In the genomic region with DNA sequence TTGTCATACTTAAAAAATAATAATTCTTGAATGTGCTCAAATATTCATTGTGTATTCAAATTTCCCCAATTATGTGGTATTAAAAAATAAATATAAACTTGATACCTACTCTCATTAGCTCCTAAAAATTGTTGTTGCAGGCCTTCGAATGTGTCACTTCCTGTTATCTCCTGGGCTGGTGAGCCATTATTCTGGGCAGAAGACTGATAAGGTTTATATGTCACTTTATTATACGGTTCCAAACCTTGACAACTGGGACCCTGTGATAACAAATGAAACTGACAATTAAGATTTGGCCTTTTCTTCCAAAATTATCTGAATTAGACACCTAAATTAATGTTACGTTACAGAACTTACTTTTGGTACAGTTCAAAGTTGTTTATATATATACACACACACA, we compare ENCODE assay signal across 21 cellular contexts.
"Had no signal": no experiment of that assay in that cellular context is flagged by ENCODE, and none has a peak within 500 bp of the region (broad histone marks: within the 10 kb centered on the region; RNA-seq: fewer than 3 reads in every experiment).

No MANE protein-coding gene starts in this region.

- H3K27ac Mint-ChIP-seq: activated CD4-positive, alpha-beta T cell treated with anti-CD3 and anti-CD28 coated beads, Interleukin-2, amount 10 ng/mL, durations not matched to agents 24 days and 14 days; activated naive CD8-positive, alpha-beta T cell treated with anti-CD3 and anti-CD28 coated beads, Interleukin-2, amount 50 U/mL, for 24 hours; stimulated activated effector memory CD8-positive, alpha-beta T cell treated with anti-CD3 and anti-CD28 coated beads, Interleukin-12 subunit alpha, Interleukin-12 subunit beta, amount 100 ng/mL, for 72 hours had no signal

- H3K27me3 ChIP-seq: brain microvascular endothelial cell, gastroesophageal sphincter, sigmoid colon, stomach had no signal

- H3K27ac ChIP-seq: coronary artery had no signal

- H3K4me3 Mint-ChIP-seq: activated CD4-positive, alpha-beta T cell treated with anti-CD3 and anti-CD28 coated beads, Interleukin-2, amount 10 ng/mL, durations not matched to agents 24 days and 14 days; activated naive CD8-positive, alpha-beta T cell treated with anti-CD3 and anti-CD28 coated beads, Interleukin-2, amount 50 U/mL, for 24 hours; activated T-cell treated with anti-CD3 and anti-CD28 coated beads, Interleukin-2, amount 50 U/mL, for 4 hours; central memory CD8-positive, alpha-beta T cell; nephron; stimulated activated effector memory CD8-positive, alpha-beta T cell treated with anti-CD3 and anti-CD28 coated beads, Interleukin-12 subunit alpha, Interleukin-12 subunit beta, amount 100 ng/mL, for 72 hours had no signal

- DNase-seq: activated CD4-positive, alpha-beta T cell treated with anti-CD3 and anti-CD28 coated beads, Interleukin-2, amount 10 ng/mL, durations not matched to agents 24 days and 14 days; activated CD8-positive, alpha-beta memory T cell treated with anti-CD3 and anti-CD28 coated beads, Interleukin-2, amount 50 U/mL, for 4 hours; activated effector memory CD4-positive, alpha-beta T cell treated with Interleukin-2 at 50 U/mL for 16 hours; activated naive CD4-positive, alpha-beta T cell treated with anti-CD3 and anti-CD28 coated beads, Interleukin-2, amount 10 ng/mL, durations not matched to agents 7 days and 5 days; activated naive CD8-positive, alpha-beta T cell treated with anti-CD3 and anti-CD28 coated beads, Interleukin-2, amount 50 U/mL, for 24 hours; activated T-cell treated with anti-CD3 and anti-CD28 coated beads, Interleukin-2, amount 50 U/mL, for 4 hours; anterior cingulate cortex; brain microvascular endothelial cell; immature natural killer cell; kidney glomerular epithelial cell; nucleus accumbens; posterior cingulate gyrus; sigmoid colon; stimulated activated CD4-positive, alpha-beta T cell treated with anti-CD3 and anti-CD28 coated beads, Interleukin-4, amount 100 ng/mL, for 24 hours; stomach; trophoblast cell had no signal

- H3K4me1 ChIP-seq: sigmoid colon had no signal

- H3K9me3 ChIP-seq: gastroesophageal sphincter, sigmoid colon, stomach had no signal

- H3K27me3 Mint-ChIP-seq: activated CD4-positive, alpha-beta T cell treated with anti-CD3 and anti-CD28 coated beads, Interleukin-2, amount 10 ng/mL, durations not matched to agents 24 days and 14 days; activated naive CD4-positive, alpha-beta T cell treated with anti-CD3 and anti-CD28 coated beads, Interleukin-2, amount 10 ng/mL, durations not matched to agents 7 days and 5 days; activated naive CD8-positive, alpha-beta T cell treated with anti-CD3 and anti-CD28 coated beads, Interleukin-2, amount 50 U/mL, for 24 hours; central memory CD8-positive, alpha-beta T cell had no signal

- H3K4me3 ChIP-seq: coronary artery, gastroesophageal sphincter, sigmoid colon, stomach had no signal

- H3K9me3 Mint-ChIP-seq: activated CD4-positive, alpha-beta T cell treated with anti-CD3 and anti-CD28 coated beads, Interleukin-2, amount 10 ng/mL, durations not matched to agents 24 days and 14 days; activated naive CD4-positive, alpha-beta T cell treated with anti-CD3 and anti-CD28 coated beads, Interleukin-2, amount 10 ng/mL, durations not matched to agents 7 days and 5 days; activated naive CD8-positive, alpha-beta T cell treated with anti-CD3 and anti-CD28 coated beads, Interleukin-2, amount 50 U/mL, for 24 hours; activated T-cell treated with anti-CD3 and anti-CD28 coated beads, Interleukin-2, amount 50 U/mL, for 4 hours; central memory CD8-positive, alpha-beta T cell; immature natural killer cell; nephron; stimulated activated effector memory CD8-positive, alpha-beta T cell treated with anti-CD3 and anti-CD28 coated beads, Interleukin-12 subunit alpha, Interleukin-12 subunit beta, amount 100 ng/mL, for 72 hours had no signal
